Comparison of ENCODE assay signal across 8 cellular contexts in genomic region chrX:56812515-56813105, GRCh38.
DNase-seq lines count a peak whose midpoint lies in the region; ATAC-seq and TF ChIP-seq lines count a peak whose summit lies in the region.

No MANE protein-coding gene starts in this region.

- no peak overlapping the region for H4K91ac ChIP-seq in mesenchymal stem cell (ENCODE audit: low read length)

- H3K79me1 ChIP-seq in mesenchymal stem cell (replicated peaks; ENCODE audit: low read length, poor library complexity, severe bottlenecking) = peaks cover 4% of the 10 kb centered on the region

- DNase-seq in activated CD8-positive, alpha-beta T cell treated with anti-CD3 and anti-CD28 coated beads, Interleukin-2, amount 10 ng/mL, durations not matched to agents 7 days and 5 days = peak; percentile 58
- peak; percentile 39 for DNase-seq in mesenchymal stem cell
- no peak for DNase-seq in AML-193 (lab: John Stamatoyannopoulos, UW)
- no peak for DNase-seq in omental fat pad (ENCODE audit: low spot score)
- no peak for DNase-seq in pons (ENCODE audit: low spot score)

- H3K4me1 ChIP-seq in ACC112 (ENCODE audit: control insufficient read depth, insufficient read depth, low read length, unreplicated experiment) = peaks cover 15% of the 10 kb centered on the region
- H3K4me1 ChIP-seq in mesenchymal stem cell (ENCODE audit: control insufficient read depth, insufficient read depth, low read depth, low read length) = peaks cover 2% of the 10 kb centered on the region

- H3K9me3 ChIP-seq in mesenchymal stem cell (ENCODE audit: control insufficient read depth, low read length) = no peaks in the 10 kb centered on the region

- H3K14ac ChIP-seq in mesenchymal stem cell (ENCODE audit: low read length in 2 of 2) = no peak overlapping the region

- no peaks in the 10 kb centered on the region for H3K9me3 Mint-ChIP-seq in activated CD8-positive, alpha-beta T cell treated with anti-CD3 and anti-CD28 coated beads, Interleukin-2, amount 10 ng/mL, durations not matched to agents 7 days and 5 days (ENCODE audit: insufficient read depth)

- POLR2A ChIA-PET in activated CD8-positive, alpha-beta T cell treated with anti-CD3 and anti-CD28 coated beads, Interleukin-2, amount 10 ng/mL, durations not matched to agents 7 days and 5 days (lab: Charles Lee) = interaction anchor here (0.8 kb wide), 1 partner anchor 48 kb away, joined by 5 read pairs; no protein-coding TSS in a partner anchor

- peaks cover 14% of the 10 kb centered on the region for H3K36me3 Mint-ChIP-seq in activated CD8-positive, alpha-beta T cell treated with anti-CD3 and anti-CD28 coated beads, Interleukin-2, amount 10 ng/mL, durations not matched to agents 7 days and 5 days (ENCODE audit: low read depth)

- TF ChIP-seq CTCF in omental fat pad (IDR thresholded peaks at IDR 0.05) = no peak

- H3K4me2 ChIP-seq in mesenchymal stem cell (ENCODE audit: low read length, poor library complexity, severe bottlenecking) = no peak overlapping the region

- no peak overlapping the region for H2BK15ac ChIP-seq in mesenchymal stem cell (ENCODE audit: low read depth, poor library complexity, severe bottlenecking)

- no peak overlapping the region for H3K23ac ChIP-seq in mesenchymal stem cell (ENCODE audit: low read length in 2 of 2)

- 87% methylated on average over 6 of the region's 7 CpGs for WGBS in mesenchymal stem cell

- no peaks in the 10 kb centered on the region for H3K27me3 Mint-ChIP-seq in activated CD8-positive, alpha-beta T cell treated with anti-CD3 and anti-CD28 coated beads, Interleukin-2, amount 10 ng/mL, durations not matched to agents 7 days and 5 days (ENCODE audit: low read depth)

- no peak overlapping the region for H3K18ac ChIP-seq in mesenchymal stem cell (ENCODE audit: low read depth in 1 of 2, low read length in 2 of 2)

- H2BK120ac ChIP-seq in mesenchymal stem cell (ENCODE audit: low read depth, low read length) = no peak overlapping the region

- H3K4ac ChIP-seq in mesenchymal stem cell (ENCODE audit: low read depth in 1 of 2, low read length in 2 of 2) = no peak overlapping the region

- H3K4me3 Mint-ChIP-seq in activated CD8-positive, alpha-beta T cell treated with anti-CD3 and anti-CD28 coated beads, Interleukin-2, amount 10 ng/mL, durations not matched to agents 7 days and 5 days = peak overlapping the region; percentile 75

- no peak overlapping the region for H2BK5ac ChIP-seq in mesenchymal stem cell (ENCODE audit: low read depth, low read length, poor library complexity, severe bottlenecking)

- no peaks in the 10 kb centered on the region; the same call in 1 of the 2 replicates for H3K36me3 ChIP-seq in ACC112 (ENCODE audit: insufficient read depth, low read length)
- no peaks in the 10 kb centered on the region for H3K36me3 ChIP-seq in mesenchymal stem cell (ENCODE audit: control insufficient read depth in 1 of 2, insufficient read depth in 2 of 2, low read depth in 1 of 2, low read length in 2 of 2)

- H2AFZ ChIP-seq in ACC112 (ENCODE audit: low read length, unreplicated experiment) (peak overlapping the region; percentile 25), mesenchymal stem cell (ENCODE audit: low read depth, low read length) (no peak overlapping the region)

- H2BK12ac ChIP-seq in mesenchymal stem cell (ENCODE audit: low read length in 2 of 2) = no peak overlapping the region

- H3K9ac ChIP-seq in mesenchymal stem cell (ENCODE audit: low read length) = peak overlapping the region; percentile 75

- CTCF ChIA-PET in activated CD8-positive, alpha-beta T cell treated with anti-CD3 and anti-CD28 coated beads, Interleukin-2, amount 10 ng/mL, durations not matched to agents 7 days and 5 days (lab: Charles Lee) = interaction anchor here (1.0 to 1.2 kb wide), 2 partner anchors 48 to 640 kb away, joined by 3 to 4 read pairs; no protein-coding TSS in a partner anchor

- H3K79me2 ChIP-seq in ACC112 (ENCODE audit: control insufficient read depth, insufficient read depth, low read length, unreplicated experiment) = no peaks in the 10 kb centered on the region

- no peaks in the 10 kb centered on the region for H3K27me3 ChIP-seq in ACC112 (ENCODE audit: insufficient read depth, low read length)
- H3K27me3 ChIP-seq in mesenchymal stem cell (ENCODE audit: control insufficient read depth in 1 of 2, insufficient read depth in 1 of 2, low read length in 2 of 2) = peaks cover 0 to 12% of the 10 kb centered on the region in 2 experiments

- no peak overlapping the region for H2AK5ac ChIP-seq in mesenchymal stem cell (ENCODE audit: low read length, severe bottlenecking)

- H4K8ac ChIP-seq in mesenchymal stem cell (ENCODE audit: low read length) = no peak overlapping the region

- peak; percentile 88 for ATAC-seq in GM19035 (IDR thresholded peaks at IDR 0.05; ENCODE audit: unreplicated experiment)
- peak; percentile 93 for ATAC-seq in HG03159 (IDR thresholded peaks at IDR 0.05; ENCODE audit: unreplicated experiment)
- ATAC-seq in activated CD8-positive, alpha-beta T cell treated with anti-CD3 and anti-CD28 coated beads, Interleukin-2, amount 10 ng/mL, durations not matched to agents 7 days and 5 days = peak; percentile 90
- ATAC-seq in omental fat pad (ENCODE audit: low FRiP score) = no peak

- peaks cover 35% of the 10 kb centered on the region for H3K4me1 Mint-ChIP-seq in activated CD8-positive, alpha-beta T cell treated with anti-CD3 and anti-CD28 coated beads, Interleukin-2, amount 10 ng/mL, durations not matched to agents 7 days and 5 days (ENCODE audit: low read depth)

- H3K27ac Mint-ChIP-seq in activated CD8-positive, alpha-beta T cell treated with anti-CD3 and anti-CD28 coated beads, Interleukin-2, amount 10 ng/mL, durations not matched to agents 7 days and 5 days = peak overlapping the region; percentile 98

- H3K4me3 ChIP-seq in ACC112 (ENCODE audit: low read depth, low read length) (peak overlapping the region; percentile 72), mesenchymal stem cell (ENCODE audit: insufficient read depth in 1 of 2, low read depth in 1 of 2, low read length in 2 of 2) (peak overlapping the region in 1 of 2 experiments; percentile 68)

- H3K27ac ChIP-seq in ACC112 (ENCODE audit: low read depth, low read length) (peak overlapping the region; percentile 78), mesenchymal stem cell (ENCODE audit: low read length, poor library complexity, severe bottlenecking) (no peak overlapping the region)

Comparison
In these comparisons a context has a peak if more than half of its experiments do, and no peak if none do; other contexts are left out.
1. DNase-seq: peak in activated CD8-positive, alpha-beta T cell treated with anti-CD3 and anti-CD28 coated beads, Interleukin-2, amount 10 ng/mL, durations not matched to agents 7 days and 5 days (single experiment) and mesenchymal stem cell (single experiment); none in AML-193 (0 of 2), omental fat pad (single experiment) and pons (single experiment).